Comparison of ENCODE assay signal across 20 cellular contexts in the genomic region with DNA sequence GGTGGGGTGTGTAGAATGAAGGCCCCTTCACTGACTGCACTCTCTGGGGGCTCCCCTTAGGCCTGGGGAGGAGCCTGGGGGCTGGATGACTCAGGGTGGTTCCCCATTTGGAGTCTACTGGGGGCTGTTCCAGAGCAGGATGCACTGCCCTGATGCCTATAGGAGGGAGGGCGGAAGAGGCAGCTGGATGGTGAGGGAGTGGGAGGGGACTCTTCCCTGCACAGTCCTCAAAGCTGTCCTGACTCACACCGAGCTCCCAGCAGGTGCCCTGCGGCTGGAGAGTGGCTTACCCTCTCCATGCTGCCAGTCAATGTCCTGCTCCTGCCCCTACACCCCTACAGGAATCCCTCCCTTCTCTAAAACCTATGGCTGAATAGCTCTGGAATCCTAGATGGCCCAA.
"Had no signal": no experiment of that assay in that cellular context is flagged by ENCODE, and none has a peak within 500 bp of the region (broad histone marks: within the 10 kb centered on the region; RNA-seq: fewer than 3 reads in every experiment).

No MANE protein-coding gene starts in this region.

- ATAC-seq: esophagus mucosa; gastrocnemius medialis; left lobe of liver; lower lobe of right lung; natural killer cell treated with Interleukin-12 subunit alpha and Interleukin-12 subunit beta and Interleukin-15 and Interleukin-18, amount 100 ng/mL, for 72 hours; pancreas had no signal

- H3K27me3 ChIP-seq: gastrocnemius medialis, neural progenitor cell, pancreas, sigmoid colon, testis, transverse colon had no signal

- H3K9me3 Mint-ChIP-seq: memory B cell; natural killer cell treated with Interleukin-12 subunit alpha and Interleukin-12 subunit beta and Interleukin-15 and Interleukin-18, amount 100 ng/mL, for 72 hours; neural progenitor cell; stimulated activated naive CD8-positive, alpha-beta T cell treated with anti-CD3 and anti-CD28 coated beads, Interleukin-15, Interleukin-2, amounts not matched to agents 100 ng/mL and 50 ng/mL, for 24 hours had no signal

- H3K27ac ChIP-seq: gastrocnemius medialis, lower lobe of right lung, neural progenitor cell, pancreas, psoas muscle, sigmoid colon, skin epidermis, testis, transverse colon had no signal

- H3K36me3 ChIP-seq: gastrocnemius medialis, lower lobe of right lung, neural progenitor cell, pancreas, sigmoid colon, transverse colon had no signal

- H3K36me3 Mint-ChIP-seq: memory B cell; natural killer cell treated with Interleukin-12 subunit alpha and Interleukin-12 subunit beta and Interleukin-15 and Interleukin-18, amount 100 ng/mL, for 72 hours had no signal

- H3K4me1 Mint-ChIP-seq: memory B cell, neural progenitor cell had no signal

- DNase-seq: effector memory CD4-positive, alpha-beta T cell; gastrocnemius medialis; islet precursor cell; lower lobe of right lung; midbrain; occipital lobe; pancreas; psoas muscle; retina; sigmoid colon; stimulated activated CD4-positive, alpha-beta T cell treated with anti-CD3 and anti-CD28 coated beads, Interleukin-2, amount 100 ng/mL, for 24 hours; testis; transverse colon had no signal

- H3K4me3 Mint-ChIP-seq: memory B cell; natural killer cell treated with Interleukin-12 subunit alpha and Interleukin-12 subunit beta and Interleukin-15 and Interleukin-18, amount 100 ng/mL, for 72 hours; neural progenitor cell; stimulated activated naive CD8-positive, alpha-beta T cell treated with anti-CD3 and anti-CD28 coated beads, Interleukin-15, Interleukin-2, amounts not matched to agents 100 ng/mL and 50 ng/mL, for 24 hours had no signal

- H3K4me1 ChIP-seq: gastrocnemius medialis, lower lobe of right lung, neural progenitor cell, pancreas, psoas muscle, testis, transverse colon had no signal

- H3K4me3 ChIP-seq: gastrocnemius medialis, lower lobe of right lung, neural progenitor cell, pancreas, psoas muscle, sigmoid colon, skin epidermis, testis, transverse colon had no signal

- H3K9me3 ChIP-seq: gastrocnemius medialis, lower lobe of right lung, pancreas, psoas muscle, sigmoid colon, testis, transverse colon had no signal

- H3K27ac Mint-ChIP-seq: memory B cell; natural killer cell treated with Interleukin-12 subunit alpha and Interleukin-12 subunit beta and Interleukin-15 and Interleukin-18, amount 100 ng/mL, for 72 hours; neural progenitor cell; stimulated activated naive CD8-positive, alpha-beta T cell treated with anti-CD3 and anti-CD28 coated beads, Interleukin-15, Interleukin-2, amounts not matched to agents 100 ng/mL and 50 ng/mL, for 24 hours had no signal
